1 cellular context compared by ENCODE assay signal in the genomic region with DNA sequence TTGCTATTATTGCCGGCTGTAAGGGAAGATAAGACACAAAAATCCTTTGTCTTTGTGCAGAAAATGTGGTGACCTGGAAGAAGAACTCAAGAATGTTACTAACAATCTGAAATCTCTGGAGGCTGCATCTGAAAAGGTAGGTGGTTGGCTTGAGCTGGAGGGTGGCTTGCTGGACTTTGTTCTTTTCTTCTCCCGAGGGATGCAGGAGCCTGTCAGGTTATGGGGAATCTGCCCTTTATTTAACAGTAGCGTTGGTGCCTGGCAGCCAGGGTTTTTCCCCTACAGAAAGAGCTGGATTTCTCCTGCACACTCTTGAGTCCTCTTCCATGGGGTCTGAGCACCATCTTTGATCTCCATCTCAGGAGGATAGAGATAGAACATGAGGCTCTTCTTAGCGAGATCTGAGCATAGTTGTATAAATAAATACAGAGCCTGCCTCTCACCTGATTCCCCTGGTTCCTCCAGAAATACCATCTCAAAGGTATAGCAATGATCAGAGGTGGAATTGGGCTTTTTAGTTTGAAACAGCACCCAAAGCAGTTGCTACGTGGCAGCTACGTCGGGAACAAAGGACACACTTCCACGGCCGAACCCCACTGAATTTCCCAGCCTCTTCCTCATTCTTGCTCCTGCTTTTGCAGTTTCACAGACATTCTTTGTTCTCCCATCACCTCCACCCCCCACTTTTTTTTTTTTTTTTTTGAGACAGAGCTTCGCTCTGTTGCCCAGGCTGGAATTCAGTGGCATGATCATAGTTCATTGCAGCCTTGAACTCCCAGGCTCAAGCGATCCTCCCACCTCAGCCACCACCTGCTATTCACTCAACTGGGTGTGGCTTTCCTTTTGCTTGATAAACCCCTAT.
TF ChIP-seq lines count a peak whose summit lies in the region.

No MANE protein-coding gene starts in this region.

TF ChIP-seq in HepG2, 621 proteins besides CTCF, POLR2A, EP300 and RAD21 (continued from another document and continues in another):
- TF ChIP-seq, protein P1, sequence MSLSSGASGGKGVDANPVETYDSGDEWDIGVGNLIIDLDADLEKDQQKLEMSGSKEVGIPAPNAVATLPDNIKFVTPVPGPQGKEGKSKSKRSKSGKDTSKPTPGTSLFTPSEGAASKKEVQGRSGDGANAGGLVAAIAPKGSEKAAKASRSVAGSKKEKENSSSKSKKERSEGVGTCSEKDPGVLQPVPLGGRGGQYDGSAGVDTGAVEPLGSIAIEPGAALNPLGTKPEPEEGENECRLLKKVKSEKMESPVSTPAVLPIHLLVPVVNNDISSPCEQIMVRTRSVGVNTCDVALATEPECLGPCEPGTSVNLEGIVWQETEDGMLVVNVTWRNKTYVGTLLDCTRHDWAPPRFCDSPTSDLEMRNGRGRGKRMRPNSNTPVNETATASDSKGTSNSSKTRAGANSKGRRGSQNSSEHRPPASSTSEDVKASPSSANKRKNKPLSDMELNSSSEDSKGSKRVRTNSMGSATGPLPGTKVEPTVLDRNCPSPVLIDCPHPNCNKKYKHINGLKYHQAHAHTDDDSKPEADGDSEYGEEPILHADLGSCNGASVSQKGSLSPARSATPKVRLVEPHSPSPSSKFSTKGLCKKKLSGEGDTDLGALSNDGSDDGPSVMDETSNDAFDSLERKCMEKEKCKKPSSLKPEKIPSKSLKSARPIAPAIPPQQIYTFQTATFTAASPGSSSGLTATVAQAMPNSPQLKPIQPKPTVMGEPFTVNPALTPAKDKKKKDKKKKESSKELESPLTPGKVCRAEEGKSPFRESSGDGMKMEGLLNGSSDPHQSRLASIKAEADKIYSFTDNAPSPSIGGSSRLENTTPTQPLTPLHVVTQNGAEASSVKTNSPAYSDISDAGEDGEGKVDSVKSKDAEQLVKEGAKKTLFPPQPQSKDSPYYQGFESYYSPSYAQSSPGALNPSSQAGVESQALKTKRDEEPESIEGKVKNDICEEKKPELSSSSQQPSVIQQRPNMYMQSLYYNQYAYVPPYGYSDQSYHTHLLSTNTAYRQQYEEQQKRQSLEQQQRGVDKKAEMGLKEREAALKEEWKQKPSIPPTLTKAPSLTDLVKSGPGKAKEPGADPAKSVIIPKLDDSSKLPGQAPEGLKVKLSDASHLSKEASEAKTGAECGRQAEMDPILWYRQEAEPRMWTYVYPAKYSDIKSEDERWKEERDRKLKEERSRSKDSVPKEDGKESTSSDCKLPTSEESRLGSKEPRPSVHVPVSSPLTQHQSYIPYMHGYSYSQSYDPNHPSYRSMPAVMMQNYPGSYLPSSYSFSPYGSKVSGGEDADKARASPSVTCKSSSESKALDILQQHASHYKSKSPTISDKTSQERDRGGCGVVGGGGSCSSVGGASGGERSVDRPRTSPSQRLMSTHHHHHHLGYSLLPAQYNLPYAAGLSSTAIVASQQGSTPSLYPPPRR (CRISPR knock-in tag; IDR thresholded peaks at IDR 0.05; ENCODE audit: borderline replicate concordance), result no peak
- TF ChIP-seq, protein P2, sequence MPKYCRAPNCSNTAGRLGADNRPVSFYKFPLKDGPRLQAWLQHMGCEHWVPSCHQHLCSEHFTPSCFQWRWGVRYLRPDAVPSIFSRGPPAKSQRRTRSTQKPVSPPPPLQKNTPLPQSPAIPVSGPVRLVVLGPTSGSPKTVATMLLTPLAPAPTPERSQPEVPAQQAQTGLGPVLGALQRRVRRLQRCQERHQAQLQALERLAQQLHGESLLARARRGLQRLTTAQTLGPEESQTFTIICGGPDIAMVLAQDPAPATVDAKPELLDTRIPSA (CRISPR knock-in tag; IDR thresholded peaks at IDR 0.05; ENCODE audit: borderline replicate concordance), result no peak
- TF ChIP-seq, protein P3, sequence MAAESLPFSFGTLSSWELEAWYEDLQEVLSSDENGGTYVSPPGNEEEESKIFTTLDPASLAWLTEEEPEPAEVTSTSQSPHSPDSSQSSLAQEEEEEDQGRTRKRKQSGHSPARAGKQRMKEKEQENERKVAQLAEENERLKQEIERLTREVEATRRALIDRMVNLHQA (CRISPR knock-in tag; IDR thresholded peaks at IDR 0.05), result no peak
- TF ChIP-seq SAP130 (CRISPR knock-in tag; IDR thresholded peaks at IDR 0.05; ENCODE audit: low read depth), result 0 out of 2 replicates have a peak, but pooled peaks have one; percentile 30
- no peak for TF ChIP-seq CENPX (CRISPR knock-in tag; IDR thresholded peaks at IDR 0.05)
- TF ChIP-seq, protein P4, sequence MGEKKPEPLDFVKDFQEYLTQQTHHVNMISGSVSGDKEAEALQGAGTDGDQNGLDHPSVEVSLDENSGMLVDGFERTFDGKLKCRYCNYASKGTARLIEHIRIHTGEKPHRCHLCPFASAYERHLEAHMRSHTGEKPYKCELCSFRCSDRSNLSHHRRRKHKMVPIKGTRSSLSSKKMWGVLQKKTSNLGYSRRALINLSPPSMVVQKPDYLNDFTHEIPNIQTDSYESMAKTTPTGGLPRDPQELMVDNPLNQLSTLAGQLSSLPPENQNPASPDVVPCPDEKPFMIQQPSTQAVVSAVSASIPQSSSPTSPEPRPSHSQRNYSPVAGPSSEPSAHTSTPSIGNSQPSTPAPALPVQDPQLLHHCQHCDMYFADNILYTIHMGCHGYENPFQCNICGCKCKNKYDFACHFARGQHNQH (CRISPR knock-in tag; IDR thresholded peaks at IDR 0.05), result no peak
- no peak for TF ChIP-seq ZNF777 (CRISPR knock-in tag; IDR thresholded peaks at IDR 0.05)
- TF ChIP-seq SCMH1 (CRISPR knock-in tag; IDR thresholded peaks at IDR 0.05; ENCODE audit: borderline replicate concordance), result no peak
- TF ChIP-seq KDM2A (CRISPR knock-in tag; IDR thresholded peaks at IDR 0.05; ENCODE audit: borderline replicate concordance, low read depth), result no peak
- no peak for TF ChIP-seq ZNF329 (CRISPR knock-in tag; IDR thresholded peaks at IDR 0.05; ENCODE audit: low read depth)
- no peak for TF ChIP-seq CC2D1A (CRISPR knock-in tag; IDR thresholded peaks at IDR 0.05)
- TF ChIP-seq HDAC1 (CRISPR knock-in tag; IDR thresholded peaks at IDR 0.05), result peak; percentile 42; the same call in 1 of the 2 replicates
- TF ChIP-seq SALL2 (CRISPR knock-in tag; IDR thresholded peaks at IDR 0.05), result no peak
- TF ChIP-seq NFE2L2 (IDR thresholded peaks at IDR 0.05; ENCODE audit: low read length), result no peak
- no peak for TF ChIP-seq ZNF607 (CRISPR knock-in tag; IDR thresholded peaks at IDR 0.05; ENCODE audit: borderline replicate concordance)
- TF ChIP-seq, protein P5, sequence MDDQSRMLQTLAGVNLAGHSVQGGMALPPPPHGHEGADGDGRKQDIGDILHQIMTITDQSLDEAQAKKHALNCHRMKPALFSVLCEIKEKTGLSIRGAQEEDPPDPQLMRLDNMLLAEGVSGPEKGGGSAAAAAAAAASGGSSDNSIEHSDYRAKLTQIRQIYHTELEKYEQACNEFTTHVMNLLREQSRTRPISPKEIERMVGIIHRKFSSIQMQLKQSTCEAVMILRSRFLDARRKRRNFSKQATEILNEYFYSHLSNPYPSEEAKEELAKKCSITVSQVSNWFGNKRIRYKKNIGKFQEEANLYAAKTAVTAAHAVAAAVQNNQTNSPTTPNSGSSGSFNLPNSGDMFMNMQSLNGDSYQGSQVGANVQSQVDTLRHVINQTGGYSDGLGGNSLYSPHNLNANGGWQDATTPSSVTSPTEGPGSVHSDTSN (CRISPR knock-in tag; IDR thresholded peaks at IDR 0.05; ENCODE audit: borderline replicate concordance), result no peak
- TF ChIP-seq, protein P6, sequence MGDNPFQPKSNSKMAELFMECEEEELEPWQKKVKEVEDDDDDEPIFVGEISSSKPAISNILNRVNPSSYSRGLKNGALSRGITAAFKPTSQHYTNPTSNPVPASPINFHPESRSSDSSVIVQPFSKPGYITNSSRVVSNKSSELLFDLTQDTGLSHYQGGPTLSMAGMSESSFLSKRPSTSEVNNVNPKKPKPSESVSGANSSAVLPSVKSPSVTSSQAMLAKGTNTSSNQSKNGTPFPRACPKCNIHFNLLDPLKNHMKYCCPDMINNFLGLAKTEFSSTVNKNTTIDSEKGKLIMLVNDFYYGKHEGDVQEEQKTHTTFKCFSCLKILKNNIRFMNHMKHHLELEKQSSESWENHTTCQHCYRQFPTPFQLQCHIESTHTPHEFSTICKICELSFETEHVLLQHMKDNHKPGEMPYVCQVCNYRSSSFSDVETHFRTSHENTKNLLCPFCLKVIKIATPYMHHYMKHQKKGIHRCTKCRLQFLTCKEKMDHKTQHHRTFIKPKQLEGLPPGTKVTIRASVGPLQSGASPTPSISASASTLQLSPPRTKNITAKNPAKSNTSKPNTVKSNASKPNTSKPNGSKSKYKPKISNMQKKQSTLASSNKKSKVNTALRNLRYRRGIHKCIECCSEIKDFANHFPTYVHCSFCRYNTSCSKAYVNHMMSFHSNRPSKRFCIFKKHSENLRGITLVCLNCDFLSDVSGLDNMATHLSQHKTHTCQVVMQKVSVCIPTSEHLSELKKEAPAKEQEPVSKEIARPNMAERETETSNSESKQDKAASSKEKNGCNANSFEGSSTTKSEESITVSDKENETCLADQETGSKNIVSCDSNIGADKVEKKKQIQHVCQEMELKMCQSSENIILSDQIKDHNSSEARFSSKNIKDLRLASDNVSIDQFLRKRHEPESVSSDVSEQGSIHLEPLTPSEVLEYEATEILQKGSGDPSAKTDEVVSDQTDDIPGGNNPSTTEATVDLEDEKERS (CRISPR knock-in tag; IDR thresholded peaks at IDR 0.05), result no peak
- TF ChIP-seq, protein P7, sequence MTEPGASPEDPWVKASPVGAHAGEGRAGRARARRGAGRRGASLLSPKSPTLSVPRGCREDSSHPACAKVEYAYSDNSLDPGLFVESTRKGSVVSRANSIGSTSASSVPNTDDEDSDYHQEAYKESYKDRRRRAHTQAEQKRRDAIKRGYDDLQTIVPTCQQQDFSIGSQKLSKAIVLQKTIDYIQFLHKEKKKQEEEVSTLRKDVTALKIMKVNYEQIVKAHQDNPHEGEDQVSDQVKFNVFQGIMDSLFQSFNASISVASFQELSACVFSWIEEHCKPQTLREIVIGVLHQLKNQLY (CRISPR knock-in tag; IDR thresholded peaks at IDR 0.05), result no peak
- no peak for TF ChIP-seq ZSCAN30 (CRISPR knock-in tag; IDR thresholded peaks at IDR 0.05)
- peak; percentile 33; the same call in 1 of the 2 replicates for TF ChIP-seq HDAC2 (CRISPR knock-in tag; IDR thresholded peaks at IDR 0.05)
- TF ChIP-seq DPF2 (CRISPR knock-in tag; IDR thresholded peaks at IDR 0.05; ENCODE audit: borderline replicate concordance, low read depth), result no peak
- TF ChIP-seq, protein P8, sequence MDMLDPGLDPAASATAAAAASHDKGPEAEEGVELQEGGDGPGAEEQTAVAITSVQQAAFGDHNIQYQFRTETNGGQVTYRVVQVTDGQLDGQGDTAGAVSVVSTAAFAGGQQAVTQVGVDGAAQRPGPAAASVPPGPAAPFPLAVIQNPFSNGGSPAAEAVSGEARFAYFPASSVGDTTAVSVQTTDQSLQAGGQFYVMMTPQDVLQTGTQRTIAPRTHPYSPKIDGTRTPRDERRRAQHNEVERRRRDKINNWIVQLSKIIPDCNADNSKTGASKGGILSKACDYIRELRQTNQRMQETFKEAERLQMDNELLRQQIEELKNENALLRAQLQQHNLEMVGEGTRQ (IDR thresholded peaks at IDR 0.05; ENCODE audit: low read depth, low read length), result no peak
- TF ChIP-seq, protein P8 (CRISPR knock-in tag; IDR thresholded peaks at IDR 0.05; ENCODE audit: borderline replicate concordance), result no peak
- TF ChIP-seq STAT5B (CRISPR knock-in tag; IDR thresholded peaks at IDR 0.05), result no peak
- TF ChIP-seq GATA4 (IDR thresholded peaks at IDR 0.05; ENCODE audit: borderline replicate concordance, low read depth), result no peak
- TF ChIP-seq GTF3A (CRISPR knock-in tag; conservative IDR thresholded peaks at IDR 0.05), result no peak
- TF ChIP-seq, protein P9, sequence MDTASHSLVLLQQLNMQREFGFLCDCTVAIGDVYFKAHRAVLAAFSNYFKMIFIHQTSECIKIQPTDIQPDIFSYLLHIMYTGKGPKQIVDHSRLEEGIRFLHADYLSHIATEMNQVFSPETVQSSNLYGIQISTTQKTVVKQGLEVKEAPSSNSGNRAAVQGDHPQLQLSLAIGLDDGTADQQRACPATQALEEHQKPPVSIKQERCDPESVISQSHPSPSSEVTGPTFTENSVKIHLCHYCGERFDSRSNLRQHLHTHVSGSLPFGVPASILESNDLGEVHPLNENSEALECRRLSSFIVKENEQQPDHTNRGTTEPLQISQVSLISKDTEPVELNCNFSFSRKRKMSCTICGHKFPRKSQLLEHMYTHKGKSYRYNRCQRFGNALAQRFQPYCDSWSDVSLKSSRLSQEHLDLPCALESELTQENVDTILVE (CRISPR knock-in tag; IDR thresholded peaks at IDR 0.05), result no peak
- TF ChIP-seq, protein P10, sequence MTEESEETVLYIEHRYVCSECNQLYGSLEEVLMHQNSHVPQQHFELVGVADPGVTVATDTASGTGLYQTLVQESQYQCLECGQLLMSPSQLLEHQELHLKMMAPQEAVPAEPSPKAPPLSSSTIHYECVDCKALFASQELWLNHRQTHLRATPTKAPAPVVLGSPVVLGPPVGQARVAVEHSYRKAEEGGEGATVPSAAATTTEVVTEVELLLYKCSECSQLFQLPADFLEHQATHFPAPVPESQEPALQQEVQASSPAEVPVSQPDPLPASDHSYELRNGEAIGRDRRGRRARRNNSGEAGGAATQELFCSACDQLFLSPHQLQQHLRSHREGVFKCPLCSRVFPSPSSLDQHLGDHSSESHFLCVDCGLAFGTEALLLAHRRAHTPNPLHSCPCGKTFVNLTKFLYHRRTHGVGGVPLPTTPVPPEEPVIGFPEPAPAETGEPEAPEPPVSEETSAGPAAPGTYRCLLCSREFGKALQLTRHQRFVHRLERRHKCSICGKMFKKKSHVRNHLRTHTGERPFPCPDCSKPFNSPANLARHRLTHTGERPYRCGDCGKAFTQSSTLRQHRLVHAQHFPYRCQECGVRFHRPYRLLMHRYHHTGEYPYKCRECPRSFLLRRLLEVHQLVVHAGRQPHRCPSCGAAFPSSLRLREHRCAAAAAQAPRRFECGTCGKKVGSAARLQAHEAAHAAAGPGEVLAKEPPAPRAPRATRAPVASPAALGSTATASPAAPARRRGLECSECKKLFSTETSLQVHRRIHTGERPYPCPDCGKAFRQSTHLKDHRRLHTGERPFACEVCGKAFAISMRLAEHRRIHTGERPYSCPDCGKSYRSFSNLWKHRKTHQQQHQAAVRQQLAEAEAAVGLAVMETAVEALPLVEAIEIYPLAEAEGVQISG (CRISPR knock-in tag; IDR thresholded peaks at IDR 0.05), result no peak
- TF ChIP-seq, protein P11, sequence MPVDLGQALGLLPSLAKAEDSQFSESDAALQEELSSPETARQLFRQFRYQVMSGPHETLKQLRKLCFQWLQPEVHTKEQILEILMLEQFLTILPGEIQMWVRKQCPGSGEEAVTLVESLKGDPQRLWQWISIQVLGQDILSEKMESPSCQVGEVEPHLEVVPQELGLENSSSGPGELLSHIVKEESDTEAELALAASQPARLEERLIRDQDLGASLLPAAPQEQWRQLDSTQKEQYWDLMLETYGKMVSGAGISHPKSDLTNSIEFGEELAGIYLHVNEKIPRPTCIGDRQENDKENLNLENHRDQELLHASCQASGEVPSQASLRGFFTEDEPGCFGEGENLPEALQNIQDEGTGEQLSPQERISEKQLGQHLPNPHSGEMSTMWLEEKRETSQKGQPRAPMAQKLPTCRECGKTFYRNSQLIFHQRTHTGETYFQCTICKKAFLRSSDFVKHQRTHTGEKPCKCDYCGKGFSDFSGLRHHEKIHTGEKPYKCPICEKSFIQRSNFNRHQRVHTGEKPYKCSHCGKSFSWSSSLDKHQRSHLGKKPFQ (CRISPR knock-in tag; IDR thresholded peaks at IDR 0.05; ENCODE audit: insufficient replicate concordance), result no peak
